ENCODE assay signal across 8 cellular contexts in the genomic region with DNA sequence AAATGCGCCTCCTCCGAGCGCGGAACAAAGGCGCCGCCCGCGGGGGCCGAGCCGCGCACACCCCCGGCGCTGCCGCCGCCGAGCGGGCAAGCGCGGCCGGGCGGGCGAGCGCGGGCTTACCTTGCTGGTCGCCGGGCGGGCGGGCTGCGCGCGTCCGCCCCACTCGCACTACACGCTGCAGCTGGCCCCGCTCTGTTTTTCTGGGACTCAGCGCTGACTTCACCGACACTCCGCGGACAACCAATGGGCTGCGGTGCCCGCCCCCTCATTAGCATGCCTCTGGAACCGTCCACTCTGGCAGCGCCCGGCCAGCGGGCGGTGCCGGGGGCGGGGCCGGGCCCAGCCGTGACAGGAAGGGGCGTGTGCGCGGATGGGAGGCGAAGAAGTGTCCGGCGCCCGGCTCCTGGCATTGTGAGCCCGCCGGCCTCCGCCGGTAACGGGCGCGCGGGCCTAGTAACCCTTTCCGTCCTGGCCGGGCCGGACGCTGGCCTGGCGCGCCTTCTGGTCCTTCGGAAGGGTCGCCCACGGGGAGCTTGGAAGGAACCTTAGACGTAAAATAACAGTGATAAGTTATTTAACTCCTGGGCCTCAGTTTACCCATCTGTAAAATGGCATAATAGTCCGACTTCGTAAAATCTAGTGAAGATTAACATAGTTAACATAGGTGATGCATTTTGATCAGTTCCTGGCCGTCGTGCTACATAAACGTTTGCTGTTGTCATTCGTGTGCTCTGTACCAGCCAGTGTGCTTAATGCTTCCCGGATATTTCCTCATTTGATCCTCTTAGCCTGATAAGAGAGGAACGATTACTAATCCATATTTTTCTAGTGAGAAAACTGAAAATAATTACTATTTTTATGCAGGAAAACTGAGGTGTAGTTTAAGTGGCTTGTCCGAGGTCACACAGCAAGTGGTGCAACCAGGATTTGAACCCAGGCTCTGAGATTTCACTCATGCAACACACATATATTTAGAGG.
DNase-seq lines count a peak whose midpoint lies in the region; ATAC-seq and TF ChIP-seq lines count a peak whose summit lies in the region.

A gene (minus strand): TSS at position 172 of the 978 bp plus-strand sequence. CDS start 120,236 bp downstream, outside the sequence.

- H3K4me1 ChIP-seq in mucosa of rectum (ENCODE audit: control insufficient read depth in 2 of 2, insufficient read depth in 2 of 2, low read length in 2 of 2) = peaks cover 22 to 32% of the 10 kb centered on the region in 2 donors

- TF ChIP-seq RAD21 in Ishikawa (IDR thresholded peaks at IDR 0.05; ENCODE audit: low read depth) = no peak

- peaks cover 3% of the 10 kb centered on the region for H3K36me3 Mint-ChIP-seq in activated T-cell treated with anti-CD3 and anti-CD28 coated beads, Interleukin-2, amount 50 U/mL, for 24 hours (ENCODE audit: low read depth)

- H3K9me3 Mint-ChIP-seq in activated T-cell treated with anti-CD3 and anti-CD28 coated beads, Interleukin-2, amount 50 U/mL, for 24 hours = no peaks in the 10 kb centered on the region

- H3K4me3 ChIP-seq in mucosa of rectum (ENCODE audit: low read length in 2 of 2) = peak within 1 kb of the TSS; percentile 79 to 89

- no peak for TF ChIP-seq EP300 in Ishikawa (IDR thresholded peaks at IDR 0.05; ENCODE audit: borderline replicate concordance)

- H3K27ac Mint-ChIP-seq in activated T-cell treated with anti-CD3 and anti-CD28 coated beads, Interleukin-2, amount 50 U/mL, for 24 hours = peak within 1 kb of the TSS; percentile 86

- DNase-seq in DMS 273 treated with DMSO at 0.1 percent for 48 hours (lab: John Stamatoyannopoulos, UW) (peak; percentile 86), OCI-M2 (lab: John Stamatoyannopoulos, UW; ENCODE audit: unreplicated experiment) (peak; percentile 71), erythroblast (lab: John Stamatoyannopoulos, UW) (peak; percentile 97 to 98)
- peak; percentile 86 for DNase-seq in activated T-cell treated with anti-CD3 and anti-CD28 coated beads, Interleukin-2, amount 50 U/mL, for 24 hours
- peak; percentile 87 for DNase-seq in stimulated activated CD8-positive, alpha-beta memory T cell treated with anti-CD3 and anti-CD28 coated beads, Interleukin-4, amount 100 ng/mL, for 24 hours (ENCODE audit: low read depth)

- TF ChIP-seq POLR2A in erythroblast (IDR thresholded peaks at IDR 0.05; ENCODE audit: low read length) = peak; percentile 80

- peak; percentile 99 for ATAC-seq in GM21717 (IDR thresholded peaks at IDR 0.05; ENCODE audit: unreplicated experiment)

- H3K9me3 ChIP-seq in mucosa of rectum (ENCODE audit: control insufficient read depth in 2 of 2, low read length in 2 of 2) = no peaks in the 10 kb centered on the region

- H3K27me3 Mint-ChIP-seq in activated T-cell treated with anti-CD3 and anti-CD28 coated beads, Interleukin-2, amount 50 U/mL, for 24 hours = peaks cover 24% of the 10 kb centered on the region

- no peaks in the 10 kb centered on the region for H3K36me3 ChIP-seq in mucosa of rectum (ENCODE audit: control insufficient read depth in 2 of 2, insufficient read depth in 2 of 2, low read length in 2 of 2)

- H3K9ac ChIP-seq in mucosa of rectum (ENCODE audit: low read depth in 1 of 2, low read length in 2 of 2) = peak within 1 kb of the TSS; percentile 75 to 83

- peak within 1 kb of the TSS; percentile 94 for H3K4me3 Mint-ChIP-seq in activated T-cell treated with anti-CD3 and anti-CD28 coated beads, Interleukin-2, amount 50 U/mL, for 24 hours

- H3K27me3 ChIP-seq in mucosa of rectum (ENCODE audit: control insufficient read depth in 2 of 2, insufficient read depth in 2 of 2, low read length in 2 of 2) = no peaks in the 10 kb centered on the region

- peaks cover 14% of the 10 kb centered on the region for H3K4me1 Mint-ChIP-seq in activated T-cell treated with anti-CD3 and anti-CD28 coated beads, Interleukin-2, amount 50 U/mL, for 24 hours (ENCODE audit: low read depth)

- peak within 1 kb of the TSS; percentile 80 to 85 for H3K27ac ChIP-seq in mucosa of rectum (ENCODE audit: low read depth in 2 of 2, low read length in 2 of 2)

TF ChIP-seq in Ishikawa, 13 proteins besides CTCF, POLR2A, EP300 and RAD21:
- no peak; the same call in 1 of the 2 replicates for TF ChIP-seq TAF1 (IDR thresholded peaks at IDR 0.05; ENCODE audit: low read depth)
- TF ChIP-seq, protein P1, sequence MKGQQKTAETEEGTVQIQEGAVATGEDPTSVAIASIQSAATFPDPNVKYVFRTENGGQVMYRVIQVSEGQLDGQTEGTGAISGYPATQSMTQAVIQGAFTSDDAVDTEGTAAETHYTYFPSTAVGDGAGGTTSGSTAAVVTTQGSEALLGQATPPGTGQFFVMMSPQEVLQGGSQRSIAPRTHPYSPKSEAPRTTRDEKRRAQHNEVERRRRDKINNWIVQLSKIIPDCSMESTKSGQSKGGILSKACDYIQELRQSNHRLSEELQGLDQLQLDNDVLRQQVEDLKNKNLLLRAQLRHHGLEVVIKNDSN (IDR thresholded peaks at IDR 0.05) = 0 out of 2 replicates have a peak, but pooled peaks have one; percentile 25
- peak; percentile 15; the same call in 1 of the 2 replicates for TF ChIP-seq EGR1 (IDR thresholded peaks at IDR 0.05)
- peak; percentile 30; the same call in 1 of the 2 replicates for TF ChIP-seq CREB1 (IDR thresholded peaks at IDR 0.05; ENCODE audit: low read depth)
- TF ChIP-seq, protein P2, sequence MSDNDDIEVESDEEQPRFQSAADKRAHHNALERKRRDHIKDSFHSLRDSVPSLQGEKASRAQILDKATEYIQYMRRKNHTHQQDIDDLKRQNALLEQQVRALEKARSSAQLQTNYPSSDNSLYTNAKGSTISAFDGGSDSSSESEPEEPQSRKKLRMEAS (IDR thresholded peaks at IDR 0.05) = peak; percentile 71; the same call in 1 of the 2 replicates
TF ChIP-seq in Ishikawa: peak in this region for 4.

Comparison
In these comparisons a context has a peak if more than half of its experiments do, and no peak if none do; other contexts are left out.
1. Peak in every context shown above with its lines: DNase-seq, ATAC-seq, H3K4me3 ChIP-seq and H3K27ac ChIP-seq.